19 cellular contexts compared by ENCODE assay signal in genomic region chr19:49439841-49440240, GRCh38. TPM values are rescaled to one million over a fixed set of nuclear protein-coding genes. Genes with fewer than 3 reads are reported as not detected.
"Had no signal": no experiment of that assay in that cellular context is flagged by ENCODE, and none has a peak within 500 bp of the region (broad histone marks: within the 10 kb centered on the region; RNA-seq: fewer than 3 reads in every experiment).

No MANE protein-coding gene starts in this region.

- DNase-seq: activated CD4-positive, alpha-beta T cell treated with anti-CD3 and anti-CD28 coated beads, Interleukin-2, amount 10 ng/mL, durations not matched to agents 7 days and 5 days; activated CD4-positive, CD25-positive, alpha-beta regulatory T cell; activated CD8-positive, alpha-beta memory T cell treated with anti-CD3 and anti-CD28 coated beads for 24 hours; activated naive CD4-positive, alpha-beta T cell treated with anti-CD3 and anti-CD28 coated beads, Interleukin-2, amount 10 ng/mL, durations not matched to agents 7 days and 5 days; dermis blood vessel endothelial cell; left cardiac atrium; mucosa of descending colon; naive thymus-derived CD8-positive, alpha-beta T cell; ovary; stimulated activated CD4-positive, alpha-beta T cell treated with anti-CD3 and anti-CD28 coated beads, Interleukin-2, amount 100 ng/mL, for 48 hours; stimulated activated naive CD4-positive, alpha-beta T cell treated with Interleukin-2 at 50 U/mL for 16 hours; T-helper 17 cell had no signal

- H3K36me3 ChIP-seq: adrenal gland, ovary had no signal

- H3K4me1 ChIP-seq: adrenal gland had no signal

- H3K27ac Mint-ChIP-seq: activated CD4-positive, alpha-beta T cell treated with anti-CD3 and anti-CD28 coated beads, Interleukin-2, amount 10 ng/mL, durations not matched to agents 7 days and 5 days; activated naive CD4-positive, alpha-beta T cell treated with anti-CD3 and anti-CD28 coated beads, Interleukin-2, amount 10 ng/mL, durations not matched to agents 7 days and 5 days; activated T-helper 2 cell treated with anti-CD3 and anti-CD28 coated beads, Interferon-gamma antibody, Interleukin-2, Interleukin-4, amounts not matched to agents 10 μg/mL and 5 μg/mL and 100 μg/mL, durations not matched to agents 14 hours and 24 hours and 36 hours; T-helper 17 cell had no signal

- H3K9me3 Mint-ChIP-seq: activated CD4-positive, alpha-beta T cell treated with anti-CD3 and anti-CD28 coated beads, Interleukin-2, amount 10 ng/mL, durations not matched to agents 7 days and 5 days; activated naive CD4-positive, alpha-beta T cell treated with anti-CD3 and anti-CD28 coated beads, Interleukin-2, amount 10 ng/mL, durations not matched to agents 7 days and 5 days; activated T-helper 2 cell treated with anti-CD3 and anti-CD28 coated beads, Interferon-gamma antibody, Interleukin-2, Interleukin-4, amounts not matched to agents 10 μg/mL and 5 μg/mL and 100 μg/mL, durations not matched to agents 14 hours and 24 hours and 36 hours; naive thymus-derived CD8-positive, alpha-beta T cell had no signal

- H3K4me3 Mint-ChIP-seq: activated CD4-positive, alpha-beta T cell treated with anti-CD3 and anti-CD28 coated beads, Interleukin-2, amount 10 ng/mL, durations not matched to agents 7 days and 5 days; activated naive CD4-positive, alpha-beta T cell treated with anti-CD3 and anti-CD28 coated beads, Interleukin-2, amount 10 ng/mL, durations not matched to agents 7 days and 5 days had no signal

- ATAC-seq: esophagus mucosa; left cardiac atrium; mucosa of descending colon; naive thymus-derived CD8-positive, alpha-beta T cell; T-helper 17 cell had no signal

- H3K27ac ChIP-seq: adrenal gland, ovary had no signal

- H3K4me3 ChIP-seq: adrenal gland, lung, mucosa of descending colon, ovary had no signal

- FAIRE-seq: TTC549 had no signal

- H3K9me3 ChIP-seq: adrenal gland, mucosa of descending colon, ovary had no signal

- H3K27me3 ChIP-seq: ovary had no signal

RNA-seq across cellular contexts. Expression of gene SLC17A7, which starts 1.5 kb away (rescaled TPM):
- total RNA-seq: esophagus mucosa, glomerular endothelial cell, T-helper 17 cell had no signal
- polyA plus RNA-seq: naive thymus-derived CD8-positive, alpha-beta T cell had no signal

RNA-seq across cellular contexts. Expression of gene GFY, which starts 14.7 kb away (rescaled TPM):
- total RNA-seq: activated CD4-positive, alpha-beta T cell treated with anti-CD3 and anti-CD28 coated beads, Interleukin-2, amount 10 ng/mL, durations not matched to agents 7 days and 5 days; activated T-helper 2 cell treated with anti-CD3 and anti-CD28 coated beads, Interferon-gamma antibody, Interleukin-2, Interleukin-4, amounts not matched to agents 10 μg/mL and 5 μg/mL and 100 μg/mL, durations not matched to agents 14 hours and 24 hours and 36 hours; adrenal gland; dermis blood vessel endothelial cell; esophagus mucosa; glomerular endothelial cell; left cardiac atrium; lung; mucosa of descending colon; naive thymus-derived CD8-positive, alpha-beta T cell; ovary; T-helper 17 cell; urinary bladder had no signal
- polyA plus RNA-seq: adrenal gland; lung; naive thymus-derived CD8-positive, alpha-beta T cell; ovary; urinary bladder had no signal

RNA-seq across cellular contexts. Expression of gene PTH2, which starts 16.6 kb away (rescaled TPM):
- total RNA-seq: activated T-helper 2 cell treated with anti-CD3 and anti-CD28 coated beads, Interferon-gamma antibody, Interleukin-2, Interleukin-4, amounts not matched to agents 10 μg/mL and 5 μg/mL and 100 μg/mL, durations not matched to agents 14 hours and 24 hours and 36 hours; adrenal gland; dermis blood vessel endothelial cell; esophagus mucosa; glomerular endothelial cell; left cardiac atrium; lung; mucosa of descending colon; naive thymus-derived CD8-positive, alpha-beta T cell; ovary; T-helper 17 cell; urinary bladder had no signal
- polyA plus RNA-seq: adrenal gland; lung; naive thymus-derived CD8-positive, alpha-beta T cell; ovary; urinary bladder had no signal
